ENCODE assay signal across 1 cellular context in the genomic region with DNA sequence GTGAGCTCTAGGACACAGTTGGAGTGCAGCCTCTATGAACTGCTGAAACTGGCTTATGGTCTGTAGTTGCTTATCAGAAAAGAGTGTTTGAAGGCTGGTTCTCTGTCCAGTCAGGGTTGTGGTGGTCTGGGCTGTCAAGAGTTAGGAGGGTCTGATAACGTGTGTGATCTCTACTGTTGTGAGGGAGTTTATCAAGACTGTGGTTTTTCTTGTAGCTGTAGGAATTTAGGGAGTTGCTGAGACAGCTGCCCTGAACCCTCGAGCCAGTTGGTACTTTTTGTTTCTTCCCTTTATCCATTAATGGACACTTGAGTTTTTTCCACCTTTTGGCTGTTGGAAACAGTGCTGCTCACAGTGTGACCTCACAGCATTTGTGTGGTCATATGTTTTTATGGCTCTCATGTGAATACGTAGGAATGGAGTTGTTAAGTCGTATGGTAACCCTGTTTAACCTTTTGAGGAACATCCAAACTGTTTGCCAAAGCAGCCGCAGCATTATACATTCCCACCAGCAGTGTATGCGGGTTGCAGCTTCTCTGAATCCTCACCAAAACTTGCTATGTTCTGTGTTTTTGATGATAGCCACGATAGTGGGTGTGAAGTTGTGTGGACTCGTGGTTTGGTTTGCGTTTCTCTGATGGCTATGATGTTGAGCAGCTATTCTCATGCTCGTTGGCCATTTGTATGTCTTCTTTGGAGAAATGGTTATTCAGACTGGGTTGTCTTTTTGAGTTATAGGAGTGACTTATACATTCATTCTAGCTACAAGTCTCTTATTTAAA.
TF ChIP-seq lines count a peak whose summit lies in the region.

No MANE protein-coding gene starts in this region.

TF ChIP-seq in K562, 482 proteins besides CTCF, POLR2A, EP300 and RAD21 (continued from another document and continues in another):
- TF ChIP-seq PRPF4 (IDR thresholded peaks at IDR 0.05; ENCODE audit: insufficient read depth, low read depth, low read length, poor library complexity, severe bottlenecking): no peak
- TF ChIP-seq TARDBP (IDR thresholded peaks at IDR 0.05): peak; percentile 24; the same call in 1 of the 2 replicates
- no peak for TF ChIP-seq SLC30A9 (CRISPR knock-in tag; IDR thresholded peaks at IDR 0.05)
- TF ChIP-seq, protein P1, sequence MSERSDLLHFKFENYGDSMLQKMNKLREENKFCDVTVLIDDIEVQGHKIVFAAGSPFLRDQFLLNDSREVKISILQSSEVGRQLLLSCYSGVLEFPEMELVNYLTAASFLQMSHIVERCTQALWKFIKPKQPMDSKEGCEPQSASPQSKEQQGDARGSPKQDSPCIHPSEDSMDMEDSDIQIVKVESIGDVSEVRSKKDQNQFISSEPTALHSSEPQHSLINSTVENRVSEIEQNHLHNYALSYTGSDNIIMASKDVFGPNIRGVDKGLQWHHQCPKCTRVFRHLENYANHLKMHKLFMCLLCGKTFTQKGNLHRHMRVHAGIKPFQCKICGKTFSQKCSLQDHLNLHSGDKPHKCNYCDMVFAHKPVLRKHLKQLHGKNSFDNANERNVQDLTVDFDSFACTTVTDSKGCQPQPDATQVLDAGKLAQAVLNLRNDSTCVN (CRISPR knock-in tag; IDR thresholded peaks at IDR 0.05): peak; percentile 72; the same call in 1 of the 2 replicates
- TF ChIP-seq, protein P2, sequence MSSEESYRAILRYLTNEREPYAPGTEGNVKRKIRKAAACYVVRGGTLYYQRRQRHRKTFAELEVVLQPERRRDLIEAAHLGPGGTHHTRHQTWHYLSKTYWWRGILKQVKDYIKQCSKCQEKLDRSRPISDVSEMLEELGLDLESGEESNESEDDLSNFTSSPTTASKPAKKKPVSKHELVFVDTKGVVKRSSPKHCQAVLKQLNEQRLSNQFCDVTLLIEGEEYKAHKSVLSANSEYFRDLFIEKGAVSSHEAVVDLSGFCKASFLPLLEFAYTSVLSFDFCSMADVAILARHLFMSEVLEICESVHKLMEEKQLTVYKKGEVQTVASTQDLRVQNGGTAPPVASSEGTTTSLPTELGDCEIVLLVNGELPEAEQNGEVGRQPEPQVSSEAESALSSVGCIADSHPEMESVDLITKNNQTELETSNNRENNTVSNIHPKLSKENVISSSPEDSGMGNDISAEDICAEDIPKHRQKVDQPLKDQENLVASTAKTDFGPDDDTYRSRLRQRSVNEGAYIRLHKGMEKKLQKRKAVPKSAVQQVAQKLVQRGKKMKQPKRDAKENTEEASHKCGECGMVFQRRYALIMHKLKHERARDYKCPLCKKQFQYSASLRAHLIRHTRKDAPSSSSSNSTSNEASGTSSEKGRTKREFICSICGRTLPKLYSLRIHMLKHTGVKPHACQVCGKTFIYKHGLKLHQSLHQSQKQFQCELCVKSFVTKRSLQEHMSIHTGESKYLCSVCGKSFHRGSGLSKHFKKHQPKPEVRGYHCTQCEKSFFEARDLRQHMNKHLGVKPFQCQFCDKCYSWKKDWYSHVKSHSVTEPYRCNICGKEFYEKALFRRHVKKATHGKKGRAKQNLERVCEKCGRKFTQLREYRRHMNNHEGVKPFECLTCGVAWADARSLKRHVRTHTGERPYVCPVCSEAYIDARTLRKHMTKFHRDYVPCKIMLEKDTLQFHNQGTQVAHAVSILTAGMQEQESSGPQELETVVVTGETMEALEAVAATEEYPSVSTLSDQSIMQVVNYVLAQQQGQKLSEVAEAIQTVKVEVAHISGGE (CRISPR knock-in tag; IDR thresholded peaks at IDR 0.05): no peak
- TF ChIP-seq RFX1 (IDR thresholded peaks at IDR 0.05): no peak
- TF ChIP-seq, protein P3, sequence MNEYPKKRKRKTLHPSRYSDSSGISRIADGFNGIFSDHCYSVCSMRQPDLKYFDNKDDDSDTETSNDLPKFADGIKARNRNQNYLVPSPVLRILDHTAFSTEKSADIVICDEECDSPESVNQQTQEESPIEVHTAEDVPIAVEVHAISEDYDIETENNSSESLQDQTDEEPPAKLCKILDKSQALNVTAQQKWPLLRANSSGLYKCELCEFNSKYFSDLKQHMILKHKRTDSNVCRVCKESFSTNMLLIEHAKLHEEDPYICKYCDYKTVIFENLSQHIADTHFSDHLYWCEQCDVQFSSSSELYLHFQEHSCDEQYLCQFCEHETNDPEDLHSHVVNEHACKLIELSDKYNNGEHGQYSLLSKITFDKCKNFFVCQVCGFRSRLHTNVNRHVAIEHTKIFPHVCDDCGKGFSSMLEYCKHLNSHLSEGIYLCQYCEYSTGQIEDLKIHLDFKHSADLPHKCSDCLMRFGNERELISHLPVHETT (CRISPR knock-in tag; conservative IDR thresholded peaks at IDR 0.05 in 1 of 2, IDR thresholded peaks at IDR 0.05 in 1 of 2): peak in 1 of 2 experiments; percentile 2; a peak in 1 of 4 replicates
- peak; percentile 28; the same call in 1 of the 2 replicates for TF ChIP-seq ZNF444 (CRISPR knock-in tag; IDR thresholded peaks at IDR 0.05)
- TF ChIP-seq, protein P4, sequence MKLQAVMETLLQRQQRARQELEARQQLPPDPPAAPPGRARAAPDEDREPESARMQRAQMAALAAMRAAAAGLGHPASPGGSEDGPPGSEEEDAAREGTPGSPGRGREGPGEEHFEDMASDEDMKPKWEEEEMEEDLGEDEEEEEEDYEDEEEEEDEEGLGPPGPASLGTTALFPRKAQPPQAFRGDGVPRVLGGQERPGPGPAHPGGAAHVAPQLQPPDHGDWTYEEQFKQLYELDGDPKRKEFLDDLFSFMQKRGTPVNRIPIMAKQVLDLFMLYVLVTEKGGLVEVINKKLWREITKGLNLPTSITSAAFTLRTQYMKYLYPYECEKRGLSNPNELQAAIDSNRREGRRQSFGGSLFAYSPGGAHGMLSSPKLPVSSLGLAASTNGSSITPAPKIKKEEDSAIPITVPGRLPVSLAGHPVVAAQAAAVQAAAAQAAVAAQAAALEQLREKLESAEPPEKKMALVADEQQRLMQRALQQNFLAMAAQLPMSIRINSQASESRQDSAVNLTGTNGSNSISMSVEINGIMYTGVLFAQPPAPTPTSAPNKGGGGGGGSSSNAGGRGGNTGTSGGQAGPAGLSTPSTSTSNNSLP (IDR thresholded peaks at IDR 0.05; ENCODE audit: borderline replicate concordance, low read depth, low read length): peak; percentile 61; the same call in 1 of the 2 replicates
- TF ChIP-seq, protein P5, sequence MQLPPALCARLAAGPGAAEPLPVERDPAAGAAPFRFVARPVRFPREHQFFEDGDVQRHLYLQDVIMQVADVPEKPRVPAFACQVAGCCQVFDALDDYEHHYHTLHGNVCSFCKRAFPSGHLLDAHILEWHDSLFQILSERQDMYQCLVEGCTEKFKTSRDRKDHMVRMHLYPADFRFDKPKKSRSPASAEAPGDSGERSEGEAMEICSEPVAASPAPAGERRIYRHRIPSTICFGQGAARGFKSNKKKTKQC (CRISPR knock-in tag; IDR thresholded peaks at IDR 0.05): no peak
- no peak for TF ChIP-seq TAF1 (IDR thresholded peaks at IDR 0.05; ENCODE audit: control insufficient read depth, extremely low read depth, insufficient read depth, low read length, severe bottlenecking)
- peak; percentile 87; the same call in 1 of the 2 replicates for TF ChIP-seq MTA3 (IDR thresholded peaks at IDR 0.05; ENCODE audit: borderline replicate concordance)
- 0 out of 2 replicates have a peak, but pooled peaks have one; percentile 8 for TF ChIP-seq ZNF57 (CRISPR knock-in tag; IDR thresholded peaks at IDR 0.05)
- TF ChIP-seq TBP (optimal IDR thresholded peaks at IDR 0.05; ENCODE audit: low read depth, low read length): peak; percentile 37
- TF ChIP-seq, protein P6, sequence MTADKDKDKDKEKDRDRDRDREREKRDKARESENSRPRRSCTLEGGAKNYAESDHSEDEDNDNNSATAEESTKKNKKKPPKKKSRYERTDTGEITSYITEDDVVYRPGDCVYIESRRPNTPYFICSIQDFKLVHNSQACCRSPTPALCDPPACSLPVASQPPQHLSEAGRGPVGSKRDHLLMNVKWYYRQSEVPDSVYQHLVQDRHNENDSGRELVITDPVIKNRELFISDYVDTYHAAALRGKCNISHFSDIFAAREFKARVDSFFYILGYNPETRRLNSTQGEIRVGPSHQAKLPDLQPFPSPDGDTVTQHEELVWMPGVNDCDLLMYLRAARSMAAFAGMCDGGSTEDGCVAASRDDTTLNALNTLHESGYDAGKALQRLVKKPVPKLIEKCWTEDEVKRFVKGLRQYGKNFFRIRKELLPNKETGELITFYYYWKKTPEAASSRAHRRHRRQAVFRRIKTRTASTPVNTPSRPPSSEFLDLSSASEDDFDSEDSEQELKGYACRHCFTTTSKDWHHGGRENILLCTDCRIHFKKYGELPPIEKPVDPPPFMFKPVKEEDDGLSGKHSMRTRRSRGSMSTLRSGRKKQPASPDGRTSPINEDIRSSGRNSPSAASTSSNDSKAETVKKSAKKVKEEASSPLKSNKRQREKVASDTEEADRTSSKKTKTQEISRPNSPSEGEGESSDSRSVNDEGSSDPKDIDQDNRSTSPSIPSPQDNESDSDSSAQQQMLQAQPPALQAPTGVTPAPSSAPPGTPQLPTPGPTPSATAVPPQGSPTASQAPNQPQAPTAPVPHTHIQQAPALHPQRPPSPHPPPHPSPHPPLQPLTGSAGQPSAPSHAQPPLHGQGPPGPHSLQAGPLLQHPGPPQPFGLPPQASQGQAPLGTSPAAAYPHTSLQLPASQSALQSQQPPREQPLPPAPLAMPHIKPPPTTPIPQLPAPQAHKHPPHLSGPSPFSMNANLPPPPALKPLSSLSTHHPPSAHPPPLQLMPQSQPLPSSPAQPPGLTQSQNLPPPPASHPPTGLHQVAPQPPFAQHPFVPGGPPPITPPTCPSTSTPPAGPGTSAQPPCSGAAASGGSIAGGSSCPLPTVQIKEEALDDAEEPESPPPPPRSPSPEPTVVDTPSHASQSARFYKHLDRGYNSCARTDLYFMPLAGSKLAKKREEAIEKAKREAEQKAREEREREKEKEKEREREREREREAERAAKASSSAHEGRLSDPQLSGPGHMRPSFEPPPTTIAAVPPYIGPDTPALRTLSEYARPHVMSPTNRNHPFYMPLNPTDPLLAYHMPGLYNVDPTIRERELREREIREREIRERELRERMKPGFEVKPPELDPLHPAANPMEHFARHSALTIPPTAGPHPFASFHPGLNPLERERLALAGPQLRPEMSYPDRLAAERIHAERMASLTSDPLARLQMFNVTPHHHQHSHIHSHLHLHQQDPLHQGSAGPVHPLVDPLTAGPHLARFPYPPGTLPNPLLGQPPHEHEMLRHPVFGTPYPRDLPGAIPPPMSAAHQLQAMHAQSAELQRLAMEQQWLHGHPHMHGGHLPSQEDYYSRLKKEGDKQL (CRISPR knock-in tag; IDR thresholded peaks at IDR 0.05; ENCODE audit: borderline replicate concordance): no peak
- TF ChIP-seq FOXA3 (CRISPR knock-in tag; conservative IDR thresholded peaks at IDR 0.05 in 1 of 2, IDR thresholded peaks at IDR 0.05 in 1 of 2): no peak
- TF ChIP-seq, protein P7, sequence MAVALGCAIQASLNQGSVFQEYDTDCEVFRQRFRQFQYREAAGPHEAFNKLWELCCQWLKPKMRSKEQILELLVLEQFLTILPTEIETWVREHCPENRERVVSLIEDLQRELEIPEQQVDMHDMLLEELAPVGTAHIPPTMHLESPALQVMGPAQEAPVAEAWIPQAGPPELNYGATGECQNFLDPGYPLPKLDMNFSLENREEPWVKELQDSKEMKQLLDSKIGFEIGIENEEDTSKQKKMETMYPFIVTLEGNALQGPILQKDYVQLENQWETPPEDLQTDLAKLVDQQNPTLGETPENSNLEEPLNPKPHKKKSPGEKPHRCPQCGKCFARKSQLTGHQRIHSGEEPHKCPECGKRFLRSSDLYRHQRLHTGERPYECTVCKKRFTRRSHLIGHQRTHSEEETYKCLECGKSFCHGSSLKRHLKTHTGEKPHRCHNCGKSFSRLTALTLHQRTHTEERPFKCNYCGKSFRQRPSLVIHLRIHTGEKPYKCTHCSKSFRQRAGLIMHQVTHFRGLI (CRISPR knock-in tag; IDR thresholded peaks at IDR 0.05): no peak
- TF ChIP-seq ZNF445 (CRISPR knock-in tag; IDR thresholded peaks at IDR 0.05; ENCODE audit: low read depth): peak; percentile 77
- TF ChIP-seq, protein P8, sequence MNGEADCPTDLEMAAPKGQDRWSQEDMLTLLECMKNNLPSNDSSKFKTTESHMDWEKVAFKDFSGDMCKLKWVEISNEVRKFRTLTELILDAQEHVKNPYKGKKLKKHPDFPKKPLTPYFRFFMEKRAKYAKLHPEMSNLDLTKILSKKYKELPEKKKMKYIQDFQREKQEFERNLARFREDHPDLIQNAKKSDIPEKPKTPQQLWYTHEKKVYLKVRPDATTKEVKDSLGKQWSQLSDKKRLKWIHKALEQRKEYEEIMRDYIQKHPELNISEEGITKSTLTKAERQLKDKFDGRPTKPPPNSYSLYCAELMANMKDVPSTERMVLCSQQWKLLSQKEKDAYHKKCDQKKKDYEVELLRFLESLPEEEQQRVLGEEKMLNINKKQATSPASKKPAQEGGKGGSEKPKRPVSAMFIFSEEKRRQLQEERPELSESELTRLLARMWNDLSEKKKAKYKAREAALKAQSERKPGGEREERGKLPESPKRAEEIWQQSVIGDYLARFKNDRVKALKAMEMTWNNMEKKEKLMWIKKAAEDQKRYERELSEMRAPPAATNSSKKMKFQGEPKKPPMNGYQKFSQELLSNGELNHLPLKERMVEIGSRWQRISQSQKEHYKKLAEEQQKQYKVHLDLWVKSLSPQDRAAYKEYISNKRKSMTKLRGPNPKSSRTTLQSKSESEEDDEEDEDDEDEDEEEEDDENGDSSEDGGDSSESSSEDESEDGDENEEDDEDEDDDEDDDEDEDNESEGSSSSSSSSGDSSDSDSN (IDR thresholded peaks at IDR 0.05; ENCODE audit: borderline replicate concordance in 1 of 2, low read depth in 2 of 2, low read length in 2 of 2): no peak
- 0 out of 2 replicates have a peak, but pooled peaks have one; percentile 3 for TF ChIP-seq ZNF668 (CRISPR knock-in tag; IDR thresholded peaks at IDR 0.05)
- TF ChIP-seq ZNF75A (CRISPR knock-in tag; IDR thresholded peaks at IDR 0.05): no peak
- TF ChIP-seq SAFB (IDR thresholded peaks at IDR 0.05; ENCODE audit: borderline replicate concordance, low read depth, low read length): no peak
- no peak for TF ChIP-seq BACH1 (tag; IDR thresholded peaks at IDR 0.05)
- TF ChIP-seq HDAC1 (IDR thresholded peaks at IDR 0.05): peak in 1 of 2 experiments; percentile 42; a peak in 2 of 4 replicates
- 0 out of 2 replicates have a peak, but pooled peaks have one; percentile 76 for TF ChIP-seq CHCHD3 (CRISPR knock-in tag; IDR thresholded peaks at IDR 0.05)
- no peak for TF ChIP-seq RBM15 (IDR thresholded peaks at IDR 0.05; ENCODE audit: insufficient read depth, low read length)
- TF ChIP-seq, protein P9, sequence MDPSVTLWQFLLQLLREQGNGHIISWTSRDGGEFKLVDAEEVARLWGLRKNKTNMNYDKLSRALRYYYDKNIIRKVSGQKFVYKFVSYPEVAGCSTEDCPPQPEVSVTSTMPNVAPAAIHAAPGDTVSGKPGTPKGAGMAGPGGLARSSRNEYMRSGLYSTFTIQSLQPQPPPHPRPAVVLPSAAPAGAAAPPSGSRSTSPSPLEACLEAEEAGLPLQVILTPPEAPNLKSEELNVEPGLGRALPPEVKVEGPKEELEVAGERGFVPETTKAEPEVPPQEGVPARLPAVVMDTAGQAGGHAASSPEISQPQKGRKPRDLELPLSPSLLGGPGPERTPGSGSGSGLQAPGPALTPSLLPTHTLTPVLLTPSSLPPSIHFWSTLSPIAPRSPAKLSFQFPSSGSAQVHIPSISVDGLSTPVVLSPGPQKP (CRISPR knock-in tag; IDR thresholded peaks at IDR 0.05): no peak
- TF ChIP-seq JUN (IDR thresholded peaks at IDR 0.05; ENCODE audit: borderline replicate concordance, low read depth, low read length): peak; percentile 27; the same call in 1 of the 2 replicates
- TF ChIP-seq JUN (CRISPR knock-in tag; IDR thresholded peaks at IDR 0.05; ENCODE audit: borderline replicate concordance): no peak
- TF ChIP-seq, protein P10, sequence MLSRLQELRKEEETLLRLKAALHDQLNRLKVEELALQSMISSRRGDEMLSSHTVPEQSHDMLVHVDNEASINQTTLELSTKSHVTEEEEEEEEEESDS (CRISPR knock-in tag; IDR thresholded peaks at IDR 0.05): no peak
- TF ChIP-seq MCM3 (IDR thresholded peaks at IDR 0.05): no peak
- peak; percentile 17; the same call in 1 of the 2 replicates for TF ChIP-seq OTX1 (CRISPR knock-in tag; IDR thresholded peaks at IDR 0.05)
- TF ChIP-seq BRCA1 (IDR thresholded peaks at IDR 0.05): no peak
- no peak for TF ChIP-seq BRCA1 (CRISPR knock-in tag; IDR thresholded peaks at IDR 0.05)
- peak; percentile 56 for TF ChIP-seq ZFP36 (IDR thresholded peaks at IDR 0.05; ENCODE audit: low read depth, low read length, partially characterized antibody)
- 0 out of 2 replicates have a peak, but pooled peaks have one; percentile 7 for TF ChIP-seq STAT5A (IDR thresholded peaks at IDR 0.05; ENCODE audit: borderline replicate concordance, low read length)
